In genomic region chr1:74117370-74117769, GRCh38 we compare ENCODE assay signal across 2 cellular contexts.
DNase-seq lines count a peak whose midpoint lies in the region; ATAC-seq lines count a peak whose summit lies in the region.
"Not testable (repeated sequence)": the region's sequence is repeated elsewhere in the genome, so short reads cannot be mapped to it uniquely, and the experiment has no call there.

No MANE protein-coding gene starts in this region.

- H3K27ac Mint-ChIP-seq in natural killer cell treated with Interleukin-12 subunit alpha and Interleukin-12 subunit beta and Interleukin-15 and Interleukin-18, amount 100 ng/mL, for 72 hours: not testable (repeated sequence)

- H3K9me3 Mint-ChIP-seq in natural killer cell treated with Interleukin-12 subunit alpha and Interleukin-12 subunit beta and Interleukin-15 and Interleukin-18, amount 100 ng/mL, for 72 hours: not testable (repeated sequence)

- DNase-seq in natural killer cell treated with Interleukin-12 subunit alpha and Interleukin-12 subunit beta and Interleukin-15 and Interleukin-18, amount 100 ng/mL, for 72 hours (ENCODE audit: low spot score): peak; percentile 49
- DNase-seq in posterior vena cava (ENCODE audit: low spot score): peak; percentile 59

- not testable (repeated sequence) for ATAC-seq in natural killer cell treated with Interleukin-12 subunit alpha and Interleukin-12 subunit beta and Interleukin-15 and Interleukin-18, amount 100 ng/mL, for 72 hours

- not testable (repeated sequence) for H3K4me3 Mint-ChIP-seq in natural killer cell treated with Interleukin-12 subunit alpha and Interleukin-12 subunit beta and Interleukin-15 and Interleukin-18, amount 100 ng/mL, for 72 hours

- not testable (repeated sequence) for H3K27me3 Mint-ChIP-seq in natural killer cell treated with Interleukin-12 subunit alpha and Interleukin-12 subunit beta and Interleukin-15 and Interleukin-18, amount 100 ng/mL, for 72 hours

- not testable (repeated sequence) for H3K36me3 Mint-ChIP-seq in natural killer cell treated with Interleukin-12 subunit alpha and Interleukin-12 subunit beta and Interleukin-15 and Interleukin-18, amount 100 ng/mL, for 72 hours

- intact Hi-C loops in posterior vena cava (cut with DNase I): not testable (repeated sequence)

- not testable (repeated sequence) for H3K4me1 Mint-ChIP-seq in natural killer cell treated with Interleukin-12 subunit alpha and Interleukin-12 subunit beta and Interleukin-15 and Interleukin-18, amount 100 ng/mL, for 72 hours (ENCODE audit: low read depth in 2 of 2)
